In the genomic region with DNA sequence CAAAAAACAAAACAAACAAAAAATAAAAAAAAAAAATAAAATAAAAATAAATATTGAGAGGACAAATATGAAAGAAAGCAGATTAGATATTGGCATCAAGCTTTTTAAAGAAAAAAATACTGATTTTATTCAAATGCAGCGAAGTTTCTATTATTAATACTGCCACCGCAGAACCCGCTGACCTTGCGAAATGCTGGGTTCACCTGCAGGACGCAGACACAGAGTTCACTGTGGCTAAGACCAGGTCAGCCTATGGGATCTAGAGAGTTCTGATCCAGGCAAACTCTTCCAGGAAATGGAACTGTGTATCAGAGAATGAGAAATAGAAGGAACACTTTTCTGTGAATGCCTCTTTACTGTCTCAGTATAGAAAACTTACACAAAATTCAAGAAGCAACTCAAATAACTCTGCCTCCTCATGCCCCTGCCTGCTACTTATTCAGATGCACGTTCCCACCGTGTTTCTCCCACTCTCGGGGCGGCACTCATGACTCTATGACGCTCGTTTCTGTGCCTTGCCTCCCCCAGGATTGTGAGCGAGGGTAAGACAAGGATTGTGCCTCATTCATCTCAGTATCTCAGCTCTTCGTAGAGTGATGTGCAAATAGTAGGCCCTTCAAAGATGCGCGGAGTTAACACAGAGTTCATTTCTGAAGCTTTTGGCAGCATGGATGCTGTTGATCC, we compare ENCODE assay signal across 1 cellular context.
TF ChIP-seq lines count a peak whose summit lies in the region.

No MANE protein-coding gene starts in this region.

TF ChIP-seq in GM23338, 12 proteins besides CTCF, POLR2A, EP300 and RAD21 (continued from another document):
- TF ChIP-seq, protein P1, sequence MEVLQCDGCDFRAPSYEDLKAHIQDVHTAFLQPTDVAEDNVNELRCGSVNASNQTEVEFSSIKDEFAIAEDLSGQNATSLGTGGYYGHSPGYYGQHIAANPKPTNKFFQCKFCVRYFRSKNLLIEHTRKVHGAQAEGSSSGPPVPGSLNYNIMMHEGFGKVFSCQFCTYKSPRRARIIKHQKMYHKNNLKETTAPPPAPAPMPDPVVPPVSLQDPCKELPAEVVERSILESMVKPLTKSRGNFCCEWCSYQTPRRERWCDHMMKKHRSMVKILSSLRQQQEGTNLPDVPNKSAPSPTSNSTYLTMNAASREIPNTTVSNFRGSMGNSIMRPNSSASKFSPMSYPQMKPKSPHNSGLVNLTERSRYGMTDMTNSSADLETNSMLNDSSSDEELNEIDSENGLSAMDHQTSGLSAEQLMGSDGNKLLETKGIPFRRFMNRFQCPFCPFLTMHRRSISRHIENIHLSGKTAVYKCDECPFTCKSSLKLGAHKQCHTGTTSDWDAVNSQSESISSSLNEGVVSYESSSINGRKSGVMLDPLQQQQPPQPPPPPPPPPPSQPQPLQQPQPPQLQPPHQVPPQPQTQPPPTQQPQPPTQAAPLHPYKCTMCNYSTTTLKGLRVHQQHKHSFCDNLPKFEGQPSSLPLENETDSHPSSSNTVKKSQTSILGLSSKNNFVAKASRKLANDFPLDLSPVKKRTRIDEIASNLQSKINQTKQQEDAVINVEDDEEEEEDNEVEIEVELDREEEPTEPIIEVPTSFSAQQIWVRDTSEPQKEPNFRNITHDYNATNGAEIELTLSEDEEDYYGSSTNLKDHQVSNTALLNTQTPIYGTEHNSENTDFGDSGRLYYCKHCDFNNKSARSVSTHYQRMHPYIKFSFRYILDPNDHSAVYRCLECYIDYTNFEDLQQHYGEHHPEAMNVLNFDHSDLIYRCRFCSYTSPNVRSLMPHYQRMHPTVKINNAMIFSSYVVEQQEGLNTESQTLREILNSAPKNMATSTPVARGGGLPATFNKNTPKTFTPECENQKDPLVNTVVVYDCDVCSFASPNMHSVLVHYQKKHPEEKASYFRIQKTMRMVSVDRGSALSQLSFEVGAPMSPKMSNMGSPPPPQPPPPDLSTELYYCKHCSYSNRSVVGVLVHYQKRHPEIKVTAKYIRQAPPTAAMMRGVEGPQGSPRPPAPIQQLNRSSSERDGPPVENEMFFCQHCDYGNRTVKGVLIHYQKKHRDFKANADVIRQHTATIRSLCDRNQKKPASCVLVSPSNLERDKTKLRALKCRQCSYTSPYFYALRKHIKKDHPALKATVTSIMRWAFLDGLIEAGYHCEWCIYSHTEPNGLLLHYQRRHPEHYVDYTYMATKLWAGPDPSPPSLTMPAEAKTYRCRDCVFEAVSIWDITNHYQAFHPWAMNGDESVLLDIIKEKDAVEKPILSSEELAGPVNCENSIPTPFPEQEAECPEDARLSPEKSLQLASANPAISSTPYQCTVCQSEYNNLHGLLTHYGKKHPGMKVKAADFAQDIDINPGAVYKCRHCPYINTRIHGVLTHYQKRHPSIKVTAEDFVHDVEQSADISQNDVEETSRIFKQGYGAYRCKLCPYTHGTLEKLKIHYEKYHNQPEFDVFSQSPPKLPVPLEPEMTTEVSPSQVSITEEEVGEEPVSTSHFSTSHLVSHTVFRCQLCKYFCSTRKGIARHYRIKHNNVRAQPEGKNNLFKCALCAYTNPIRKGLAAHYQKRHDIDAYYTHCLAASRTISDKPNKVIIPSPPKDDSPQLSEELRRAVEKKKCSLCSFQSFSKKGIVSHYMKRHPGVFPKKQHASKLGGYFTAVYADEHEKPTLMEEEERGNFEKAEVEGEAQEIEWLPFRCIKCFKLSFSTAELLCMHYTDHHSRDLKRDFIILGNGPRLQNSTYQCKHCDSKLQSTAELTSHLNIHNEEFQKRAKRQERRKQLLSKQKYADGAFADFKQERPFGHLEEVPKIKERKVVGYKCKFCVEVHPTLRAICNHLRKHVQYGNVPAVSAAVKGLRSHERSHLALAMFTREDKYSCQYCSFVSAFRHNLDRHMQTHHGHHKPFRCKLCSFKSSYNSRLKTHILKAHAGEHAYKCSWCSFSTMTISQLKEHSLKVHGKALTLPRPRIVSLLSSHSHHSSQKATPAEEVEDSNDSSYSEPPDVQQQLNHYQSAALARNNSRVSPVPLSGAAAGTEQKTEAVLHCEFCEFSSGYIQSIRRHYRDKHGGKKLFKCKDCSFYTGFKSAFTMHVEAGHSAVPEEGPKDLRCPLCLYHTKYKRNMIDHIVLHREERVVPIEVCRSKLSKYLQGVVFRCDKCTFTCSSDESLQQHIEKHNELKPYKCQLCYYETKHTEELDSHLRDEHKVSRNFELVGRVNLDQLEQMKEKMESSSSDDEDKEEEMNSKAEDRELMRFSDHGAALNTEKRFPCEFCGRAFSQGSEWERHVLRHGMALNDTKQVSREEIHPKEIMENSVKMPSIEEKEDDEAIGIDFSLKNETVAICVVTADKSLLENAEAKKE (CRISPR knock-in tag; IDR thresholded peaks at IDR 0.05): no peak
- TF ChIP-seq EZH2phosphoT487 (IDR thresholded peaks at IDR 0.05; ENCODE audit: unreplicated experiment): no peak
- TF ChIP-seq POLR2AphosphoS5 (IDR thresholded peaks at IDR 0.05; ENCODE audit: low read depth): no peak
- TF ChIP-seq ZNF331 (CRISPR knock-in tag; IDR thresholded peaks at IDR 0.05; ENCODE audit: low read depth): no peak
- TF ChIP-seq JUNB (IDR thresholded peaks at IDR 0.05; ENCODE audit: unreplicated experiment): no peak
- TF ChIP-seq STAT1 (IDR thresholded peaks at IDR 0.05; ENCODE audit: unreplicated experiment): no peak
- TF ChIP-seq CREB1 (CRISPR knock-in tag; IDR thresholded peaks at IDR 0.05; ENCODE audit: low read depth): no peak
- no peak for TF ChIP-seq NANOG (IDR thresholded peaks at IDR 0.05; ENCODE audit: borderline replicate concordance)
- TF ChIP-seq ZNF114 (CRISPR knock-in tag; IDR thresholded peaks at IDR 0.05): no peak
- TF ChIP-seq, protein P2, sequence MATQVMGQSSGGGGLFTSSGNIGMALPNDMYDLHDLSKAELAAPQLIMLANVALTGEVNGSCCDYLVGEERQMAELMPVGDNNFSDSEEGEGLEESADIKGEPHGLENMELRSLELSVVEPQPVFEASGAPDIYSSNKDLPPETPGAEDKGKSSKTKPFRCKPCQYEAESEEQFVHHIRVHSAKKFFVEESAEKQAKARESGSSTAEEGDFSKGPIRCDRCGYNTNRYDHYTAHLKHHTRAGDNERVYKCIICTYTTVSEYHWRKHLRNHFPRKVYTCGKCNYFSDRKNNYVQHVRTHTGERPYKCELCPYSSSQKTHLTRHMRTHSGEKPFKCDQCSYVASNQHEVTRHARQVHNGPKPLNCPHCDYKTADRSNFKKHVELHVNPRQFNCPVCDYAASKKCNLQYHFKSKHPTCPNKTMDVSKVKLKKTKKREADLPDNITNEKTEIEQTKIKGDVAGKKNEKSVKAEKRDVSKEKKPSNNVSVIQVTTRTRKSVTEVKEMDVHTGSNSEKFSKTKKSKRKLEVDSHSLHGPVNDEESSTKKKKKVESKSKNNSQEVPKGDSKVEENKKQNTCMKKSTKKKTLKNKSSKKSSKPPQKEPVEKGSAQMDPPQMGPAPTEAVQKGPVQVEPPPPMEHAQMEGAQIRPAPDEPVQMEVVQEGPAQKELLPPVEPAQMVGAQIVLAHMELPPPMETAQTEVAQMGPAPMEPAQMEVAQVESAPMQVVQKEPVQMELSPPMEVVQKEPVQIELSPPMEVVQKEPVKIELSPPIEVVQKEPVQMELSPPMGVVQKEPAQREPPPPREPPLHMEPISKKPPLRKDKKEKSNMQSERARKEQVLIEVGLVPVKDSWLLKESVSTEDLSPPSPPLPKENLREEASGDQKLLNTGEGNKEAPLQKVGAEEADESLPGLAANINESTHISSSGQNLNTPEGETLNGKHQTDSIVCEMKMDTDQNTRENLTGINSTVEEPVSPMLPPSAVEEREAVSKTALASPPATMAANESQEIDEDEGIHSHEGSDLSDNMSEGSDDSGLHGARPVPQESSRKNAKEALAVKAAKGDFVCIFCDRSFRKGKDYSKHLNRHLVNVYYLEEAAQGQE (IDR thresholded peaks at IDR 0.05; ENCODE audit: unreplicated experiment): no peak
